13 cellular contexts compared by ENCODE assay signal in the genomic region with DNA sequence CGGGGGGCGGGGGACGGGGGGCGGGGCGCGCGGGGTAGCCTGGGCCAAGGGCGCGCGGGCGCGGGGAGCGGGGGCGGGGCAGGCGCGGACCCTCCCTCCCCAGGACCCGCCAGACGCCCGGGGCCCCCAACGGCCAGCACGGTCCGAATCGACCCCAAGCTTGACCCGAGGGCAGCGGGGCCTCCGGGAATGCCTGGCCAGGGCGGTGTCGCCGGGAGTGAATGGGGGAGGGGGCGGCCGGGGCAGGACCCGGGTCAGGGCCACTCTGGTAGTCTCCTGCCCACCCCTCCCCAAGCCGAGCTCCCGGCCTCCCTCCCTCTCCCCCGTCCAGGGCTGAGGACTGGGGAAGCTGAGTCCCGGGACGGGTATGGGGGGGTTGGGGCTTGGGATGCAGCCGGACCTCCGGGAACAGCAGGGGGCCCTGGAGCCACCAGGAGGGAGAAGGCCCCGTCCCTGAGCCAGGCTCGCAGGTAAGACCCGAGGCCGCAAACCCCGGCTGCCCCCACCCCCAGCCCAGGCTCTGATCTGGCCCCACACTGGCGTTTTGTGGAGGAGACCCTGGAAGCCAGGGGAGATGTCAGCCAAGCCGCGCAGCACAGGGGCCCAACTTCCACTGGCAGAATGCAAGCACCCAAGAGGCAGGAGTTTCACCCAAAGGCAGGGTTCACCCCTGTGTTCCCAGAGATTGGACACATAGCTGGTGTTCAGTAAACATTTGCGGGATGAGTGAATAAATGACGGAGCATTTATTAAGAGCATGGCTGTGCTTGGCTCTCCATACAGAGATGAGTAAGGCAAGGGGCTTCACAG. TPM values are rescaled to one million over a fixed set of nuclear protein-coding genes. Genes with fewer than 3 reads are reported as not detected.
"Had no signal": no experiment of that assay in that cellular context is flagged by ENCODE, and none has a peak within 500 bp of the region (broad histone marks: within the 10 kb centered on the region; RNA-seq: fewer than 3 reads in every experiment).

No MANE protein-coding gene starts in this region.

- ATAC-seq: activated T-helper 17 cell treated with anti-CD3 and anti-CD28 coated beads, Interleukin-2, amount 50 U/mL, for 72 hours; body of pancreas; left lobe of liver; T-helper 17 cell had no signal

- H3K27ac ChIP-seq: body of pancreas, right atrium auricular region, uterus had no signal

- H3K4me3 ChIP-seq: body of pancreas, uterus had no signal

- H3K9me3 Mint-ChIP-seq: activated T-helper 17 cell treated with anti-CD3 and anti-CD28 coated beads, Interleukin-2, amount 50 U/mL, for 72 hours had no signal

- DNase-seq: activated CD4-positive, alpha-beta T cell treated with anti-CD3 and anti-CD28 coated beads, Interleukin-2, amount 50 U/mL, for 1 hour; activated naive CD4-positive, alpha-beta T cell treated with anti-CD3 and anti-CD28 coated beads for 36 hours; activated T-cell treated with anti-CD3 and anti-CD28 coated beads for 4 hours; body of pancreas; small intestine; T-helper 17 cell; uterus had no signal

- H3K36me3 ChIP-seq: right atrium auricular region, uterus had no signal

- FAIRE-seq: islet of Langerhans, small intestine had no signal

- H3K4me3 Mint-ChIP-seq: activated naive CD4-positive, alpha-beta T cell treated with anti-CD3 and anti-CD28 coated beads for 36 hours; activated T-helper 17 cell treated with anti-CD3 and anti-CD28 coated beads, Interleukin-2, amount 50 U/mL, for 72 hours; T-helper 17 cell had no signal

- H3K27ac Mint-ChIP-seq: activated naive CD4-positive, alpha-beta T cell treated with anti-CD3 and anti-CD28 coated beads for 36 hours; activated T-helper 17 cell treated with anti-CD3 and anti-CD28 coated beads, Interleukin-2, amount 50 U/mL, for 72 hours; T-helper 17 cell had no signal

- H3K9me3 ChIP-seq: body of pancreas, right atrium auricular region, uterus had no signal

- H3K4me1 ChIP-seq: body of pancreas had no signal

RNA-seq across cellular contexts. Expression of a gene that starts 0.6 kb away (rescaled TPM):
- total RNA-seq: activated CD8-positive, alpha-beta memory T cell treated with anti-CD3 and anti-CD28 coated beads for 36 hours; body of pancreas; left lobe of liver; T-helper 17 cell had no signal
- polyA plus RNA-seq: esophagus had no signal
